ENCODE assay signal across 1 cellular context in genomic region chr16:30659507-30660423, GRCh38.
A peak's percentile ranks its signal among the peaks of the same experiment; 100 is the strongest.
TF ChIP-seq lines count a peak whose summit lies in the region.

No MANE protein-coding gene starts in this region.

TF ChIP-seq in GM12878, 131 proteins besides CTCF, POLR2A, EP300 and RAD21 (continued from another document):
- TF ChIP-seq, protein P1, sequence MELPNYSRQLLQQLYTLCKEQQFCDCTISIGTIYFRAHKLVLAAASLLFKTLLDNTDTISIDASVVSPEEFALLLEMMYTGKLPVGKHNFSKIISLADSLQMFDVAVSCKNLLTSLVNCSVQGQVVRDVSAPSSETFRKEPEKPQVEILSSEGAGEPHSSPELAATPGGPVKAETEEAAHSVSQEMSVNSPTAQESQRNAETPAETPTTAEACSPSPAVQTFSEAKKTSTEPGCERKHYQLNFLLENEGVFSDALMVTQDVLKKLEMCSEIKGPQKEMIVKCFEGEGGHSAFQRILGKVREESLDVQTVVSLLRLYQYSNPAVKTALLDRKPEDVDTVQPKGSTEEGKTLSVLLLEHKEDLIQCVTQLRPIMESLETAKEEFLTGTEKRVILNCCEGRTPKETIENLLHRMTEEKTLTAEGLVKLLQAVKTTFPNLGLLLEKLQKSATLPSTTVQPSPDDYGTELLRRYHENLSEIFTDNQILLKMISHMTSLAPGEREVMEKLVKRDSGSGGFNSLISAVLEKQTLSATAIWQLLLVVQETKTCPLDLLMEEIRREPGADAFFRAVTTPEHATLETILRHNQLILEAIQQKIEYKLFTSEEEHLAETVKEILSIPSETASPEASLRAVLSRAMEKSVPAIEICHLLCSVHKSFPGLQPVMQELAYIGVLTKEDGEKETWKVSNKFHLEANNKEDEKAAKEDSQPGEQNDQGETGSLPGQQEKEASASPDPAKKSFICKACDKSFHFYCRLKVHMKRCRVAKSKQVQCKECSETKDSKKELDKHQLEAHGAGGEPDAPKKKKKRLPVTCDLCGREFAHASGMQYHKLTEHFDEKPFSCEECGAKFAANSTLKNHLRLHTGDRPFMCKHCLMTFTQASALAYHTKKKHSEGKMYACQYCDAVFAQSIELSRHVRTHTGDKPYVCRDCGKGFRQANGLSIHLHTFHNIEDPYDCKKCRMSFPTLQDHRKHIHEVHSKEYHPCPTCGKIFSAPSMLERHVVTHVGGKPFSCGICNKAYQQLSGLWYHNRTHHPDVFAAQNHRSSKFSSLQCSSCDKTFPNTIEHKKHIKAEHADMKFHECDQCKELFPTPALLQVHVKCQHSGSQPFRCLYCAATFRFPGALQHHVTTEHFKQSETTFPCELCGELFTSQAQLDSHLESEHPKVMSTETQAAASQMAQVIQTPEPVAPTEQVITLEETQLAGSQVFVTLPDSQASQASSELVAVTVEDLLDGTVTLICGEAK (IDR thresholded peaks at IDR 0.05; ENCODE audit: borderline replicate concordance): no peak
- TF ChIP-seq SKIL (IDR thresholded peaks at IDR 0.05; ENCODE audit: low read depth, poor library complexity, severe bottlenecking) (no peak), BCL3 (IDR thresholded peaks at IDR 0.05; ENCODE audit: borderline replicate concordance, insufficient read depth, low read depth, low read length, poor library complexity, severe bottlenecking) (no peak), SREBF1 (IDR thresholded peaks at IDR 0.05; ENCODE audit: low read length) (no peak), MXI1 (IDR thresholded peaks at IDR 0.05; ENCODE audit: low read depth, low read length) (no peak; the same call in 1 of the 2 replicates), FOXK2 (IDR thresholded peaks at IDR 0.05) (no peak), NFXL1 (IDR thresholded peaks at IDR 0.05; ENCODE audit: borderline replicate concordance) (peak; percentile 99), SMARCA5 (IDR thresholded peaks at IDR 0.05) (no peak), SUZ12 (IDR thresholded peaks at IDR 0.05; ENCODE audit: unreplicated experiment) (no peak), ASH2L (IDR thresholded peaks at IDR 0.05; ENCODE audit: borderline replicate concordance, low read depth) (no peak), DPF2 (IDR thresholded peaks at IDR 0.05) (peak; percentile 39; the same call in 1 of the 2 replicates), STAT3 (IDR thresholded peaks at IDR 0.05; ENCODE audit: low read depth, low read length) (no peak), CREM (IDR thresholded peaks at IDR 0.05; ENCODE audit: low read depth) (no peak), SUPT20H (IDR thresholded peaks at IDR 0.05; ENCODE audit: borderline replicate concordance, control insufficient read depth, low read depth, low read length) (no peak), RB1 (IDR thresholded peaks at IDR 0.05; ENCODE audit: borderline replicate concordance) (no peak), MYC (IDR thresholded peaks at IDR 0.05; ENCODE audit: insufficient read depth, insufficient read length, insufficient replicate concordance, low read length, severe bottlenecking) (no peak), IKZF1 (conservative IDR thresholded peaks at IDR 0.05) (peak; percentile 13), ZNF217 (IDR thresholded peaks at IDR 0.05) (0 out of 2 replicates have a peak, but pooled peaks have one; percentile 14), PAX8 (IDR thresholded peaks at IDR 0.05) (no peak), BCLAF1 (IDR thresholded peaks at IDR 0.05) (no peak), SIN3A (IDR thresholded peaks at IDR 0.05; ENCODE audit: low read depth, low read length) (peak; percentile 34; the same call in 1 of the 2 replicates), ZBED1 (IDR thresholded peaks at IDR 0.05; ENCODE audit: borderline replicate concordance) (no peak), PML (IDR thresholded peaks at IDR 0.05; ENCODE audit: low read length) (no peak), PKNOX1 (IDR thresholded peaks at IDR 0.05) (peak; percentile 61)
- TF ChIP-seq, protein P2, sequence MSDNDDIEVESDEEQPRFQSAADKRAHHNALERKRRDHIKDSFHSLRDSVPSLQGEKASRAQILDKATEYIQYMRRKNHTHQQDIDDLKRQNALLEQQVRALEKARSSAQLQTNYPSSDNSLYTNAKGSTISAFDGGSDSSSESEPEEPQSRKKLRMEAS (IDR thresholded peaks at IDR 0.05; ENCODE audit: low read depth, low read length): no peak
